ENCODE assay signal across 10 cellular contexts in genomic region chr11:112584674-112585073, GRCh38.
DNase-seq lines count a peak whose midpoint lies in the region; ATAC-seq lines count a peak whose summit lies in the region.
"Had no signal": no experiment of that assay in that cellular context is flagged by ENCODE, and none has a peak within 500 bp of the region (broad histone marks: within the 10 kb centered on the region; RNA-seq: fewer than 3 reads in every experiment).

No MANE protein-coding gene starts in this region.

- H3K4ac ChIP-seq in mesendoderm (ENCODE audit: low read depth, low read length) (no peak overlapping the region), neuronal stem cell (ENCODE audit: low read length) (no peak overlapping the region)

- H3K36me3 Mint-ChIP-seq in activated CD8-positive, alpha-beta T cell treated with anti-CD3 and anti-CD28 coated beads, Interleukin-2, amount 10 ng/mL, durations not matched to agents 7 days and 5 days (ENCODE audit: low read depth), result no peaks in the 10 kb centered on the region

- DNase-seq in NCI-H1092 treated with DMSO at 0.1 percent for 48 hours (lab: John Stamatoyannopoulos, UW), result peak; percentile 32
- no peak for DNase-seq in NCI-H1092 (lab: John Stamatoyannopoulos, UW)
- peak; percentile 19 for DNase-seq in HuH-7 (ENCODE audit: low spot score)
- DNase-seq in activated CD8-positive, alpha-beta T cell treated with anti-CD3 and anti-CD28 coated beads, Interleukin-2, amount 10 ng/mL, durations not matched to agents 7 days and 5 days, result peak; percentile 28
- DNase-seq in mesendoderm, result peak; percentile 56
- no peak for DNase-seq in neuronal stem cell (ENCODE audit: low spot score)
- DNase-seq in AG08396 (ENCODE audit: low spot score), result no peak

- H3K4me1 ChIP-seq in mesendoderm (ENCODE audit: control insufficient read depth, low read depth, low read length) (no peaks in the 10 kb centered on the region), neuronal stem cell (ENCODE audit: control insufficient read depth in 2 of 2, insufficient read depth in 1 of 2, low read depth in 1 of 2, low read length in 2 of 2) (no peaks in the 10 kb centered on the region)

- no peak overlapping the region for H3K9ac ChIP-seq in mesendoderm (ENCODE audit: low read length)
- no peak overlapping the region for H3K9ac ChIP-seq in neuronal stem cell (ENCODE audit: low read depth, low read length, poor library complexity)

- H4K8ac ChIP-seq in mesendoderm (ENCODE audit: low read depth, low read length), result no peak overlapping the region
- H4K8ac ChIP-seq in neuronal stem cell (ENCODE audit: low read depth, low read length), result no peak overlapping the region

- peak; percentile 42 for ATAC-seq in activated CD8-positive, alpha-beta T cell treated with anti-CD3 and anti-CD28 coated beads, Interleukin-2, amount 10 ng/mL, durations not matched to agents 7 days and 5 days
- no peak for ATAC-seq in GM18502 (IDR thresholded peaks at IDR 0.05; ENCODE audit: poor library complexity, unreplicated experiment)

- H3K27ac ChIP-seq in mesendoderm (ENCODE audit: low read depth, low read length), result no peak overlapping the region
- H3K27ac ChIP-seq in neuronal stem cell (replicated peaks; ENCODE audit: low read length), result no peak overlapping the region
- H3K27ac ChIP-seq: thoracic aorta had no signal

- H2AK5ac ChIP-seq in mesendoderm (ENCODE audit: low read length) (no peak overlapping the region), neuronal stem cell (ENCODE audit: low read depth, low read length) (no peak overlapping the region)

- no peaks in the 10 kb centered on the region for H3K9me3 Mint-ChIP-seq in activated CD8-positive, alpha-beta T cell treated with anti-CD3 and anti-CD28 coated beads, Interleukin-2, amount 10 ng/mL, durations not matched to agents 7 days and 5 days (ENCODE audit: insufficient read depth)
- H3K9me3 Mint-ChIP-seq: activated T-helper 2 cell treated with anti-CD3 and anti-CD28 coated beads, Interferon-gamma antibody, Interleukin-2, Interleukin-4, amounts not matched to agents 10 μg/mL and 5 μg/mL and 100 μg/mL, durations not matched to agents 14 hours and 24 hours and 36 hours had no signal

- H3K79me1 ChIP-seq in mesendoderm (ENCODE audit: low read length), result no peaks in the 10 kb centered on the region
- no peaks in the 10 kb centered on the region for H3K79me1 ChIP-seq in neuronal stem cell (ENCODE audit: low read depth, low read length)

- CTCF ChIA-PET in activated CD8-positive, alpha-beta T cell treated with anti-CD3 and anti-CD28 coated beads, Interleukin-2, amount 10 ng/mL, durations not matched to agents 7 days and 5 days (lab: Charles Lee), result no interaction called here

- no peak overlapping the region for H3K56ac ChIP-seq in mesendoderm (ENCODE audit: low read length)

- no peaks in the 10 kb centered on the region for H3K9me3 ChIP-seq in neuronal stem cell (replicated peaks in 1 of 2; ENCODE audit: control insufficient read depth in 2 of 2, insufficient read depth in 1 of 2, low read depth in 1 of 2, low read length in 2 of 2)
- H3K9me3 ChIP-seq: thoracic aorta had no signal

- WGBS in mesendoderm (ENCODE audit: extremely low coverage, insufficient coverage, low lambda C conversion rate), result no CpG with 5 or more reads among the region's 4 CpGs
- no CpG with 5 or more reads among the region's 4 CpGs for WGBS in neuronal stem cell (ENCODE audit: extremely low coverage in 2 of 2, insufficient read length in 2 of 2, insufficient replicate concordance in 1 of 2), 2 donors

- H3K36me3 ChIP-seq in mesendoderm (ENCODE audit: control insufficient read depth, insufficient read depth, low read length) (no peaks in the 10 kb centered on the region), neuronal stem cell (replicated peaks in 1 of 2; ENCODE audit: control insufficient read depth in 2 of 2, insufficient read depth in 2 of 2, low read length in 2 of 2) (no peaks in the 10 kb centered on the region)
- H3K36me3 ChIP-seq: thoracic aorta had no signal

- H2BK5ac ChIP-seq in mesendoderm (ENCODE audit: low read length) (no peak overlapping the region), neuronal stem cell (ENCODE audit: low read length) (no peak overlapping the region)

- H2BK15ac ChIP-seq in mesendoderm (replicated peaks; ENCODE audit: low read depth) (no peak overlapping the region), neuronal stem cell (ENCODE audit: low read length) (no peak overlapping the region)

- H3K14ac ChIP-seq in neuronal stem cell (ENCODE audit: low read length), result no peak overlapping the region

- POLR2A ChIA-PET in activated CD8-positive, alpha-beta T cell treated with anti-CD3 and anti-CD28 coated beads, Interleukin-2, amount 10 ng/mL, durations not matched to agents 7 days and 5 days (lab: Charles Lee), result no interaction called here

- no peak overlapping the region for H3K23ac ChIP-seq in mesendoderm (ENCODE audit: low read length)
- H3K23ac ChIP-seq in neuronal stem cell (ENCODE audit: low read depth, low read length, poor library complexity), result no peak overlapping the region

- H3K27me3 Mint-ChIP-seq in activated CD8-positive, alpha-beta T cell treated with anti-CD3 and anti-CD28 coated beads, Interleukin-2, amount 10 ng/mL, durations not matched to agents 7 days and 5 days (ENCODE audit: low read depth), result peaks cover 14% of the 10 kb centered on the region

- no peak overlapping the region for H4K5ac ChIP-seq in mesendoderm (ENCODE audit: low read length)

- H3K18ac ChIP-seq in mesendoderm (ENCODE audit: low read length), result no peak overlapping the region
- H3K18ac ChIP-seq in neuronal stem cell (ENCODE audit: low read length), result no peak overlapping the region

- H3K4me3 ChIP-seq in mesendoderm (ENCODE audit: low read length) (no peak overlapping the region), neuronal stem cell (ENCODE audit: low read length in 2 of 2) (no peak overlapping the region)
- H3K4me3 ChIP-seq: thoracic aorta had no signal

- no peak overlapping the region for H2AFZ ChIP-seq in neuronal stem cell (ENCODE audit: low read length)

- H2BK120ac ChIP-seq in mesendoderm (ENCODE audit: low read depth, low read length), result no peak overlapping the region
- no peak overlapping the region for H2BK120ac ChIP-seq in neuronal stem cell (ENCODE audit: low read depth, low read length)

- H2BK12ac ChIP-seq in neuronal stem cell (ENCODE audit: low read length), result no peak overlapping the region

- H3K27me3 ChIP-seq in mesendoderm (ENCODE audit: insufficient read depth, low read length, poor library complexity) (no peaks in the 10 kb centered on the region), neuronal stem cell (ENCODE audit: control insufficient read depth in 3 of 3, insufficient read depth in 3 of 3, low read depth in 1 of 3, low read length in 3 of 3) (no peaks in the 10 kb centered on the region)

- H3K4me2 ChIP-seq in mesendoderm (ENCODE audit: low read length) (no peak overlapping the region), neuronal stem cell (ENCODE audit: insufficient read depth, low read length, poor library complexity, severe bottlenecking) (no peak overlapping the region)

- no peaks in the 10 kb centered on the region for H3K4me1 Mint-ChIP-seq in activated CD8-positive, alpha-beta T cell treated with anti-CD3 and anti-CD28 coated beads, Interleukin-2, amount 10 ng/mL, durations not matched to agents 7 days and 5 days (ENCODE audit: low read depth)

- H3K27ac Mint-ChIP-seq in activated CD8-positive, alpha-beta T cell treated with anti-CD3 and anti-CD28 coated beads, Interleukin-2, amount 10 ng/mL, durations not matched to agents 7 days and 5 days, result no peak overlapping the region
- H3K27ac Mint-ChIP-seq: activated T-helper 2 cell treated with anti-CD3 and anti-CD28 coated beads, Interferon-gamma antibody, Interleukin-2, Interleukin-4, amounts not matched to agents 10 μg/mL and 5 μg/mL and 100 μg/mL, durations not matched to agents 14 hours and 24 hours and 36 hours had no signal

- H4K91ac ChIP-seq in neuronal stem cell (ENCODE audit: low read depth, low read length, poor library complexity), result no peak overlapping the region

- no peak overlapping the region for H3K4me3 Mint-ChIP-seq in activated CD8-positive, alpha-beta T cell treated with anti-CD3 and anti-CD28 coated beads, Interleukin-2, amount 10 ng/mL, durations not matched to agents 7 days and 5 days

- H3K79me2 ChIP-seq in mesendoderm (ENCODE audit: control insufficient read depth, insufficient read depth, low read length), result no peaks in the 10 kb centered on the region

Comparison
In these comparisons a context has a peak if more than half of its experiments do, and no peak if none do; other contexts are left out.
1. DNase-seq: peak in NCI-H1092 treated with DMSO at 0.1 percent for 48 hours (single experiment), HuH-7 (single experiment), activated CD8-positive, alpha-beta T cell treated with anti-CD3 and anti-CD28 coated beads, Interleukin-2, amount 10 ng/mL, durations not matched to agents 7 days and 5 days (single experiment) and mesendoderm (single experiment); none in NCI-H1092 (single experiment), neuronal stem cell (single experiment) and AG08396 (single experiment).